In genomic region chr3:3705090-3705775, GRCh38 we compare ENCODE assay signal across 21 cellular contexts.
DNase-seq lines count a peak whose midpoint lies in the region; ATAC-seq, FAIRE-seq and TF ChIP-seq lines count a peak whose summit lies in the region.
"Had no signal": no experiment of that assay in that cellular context is flagged by ENCODE, and none has a peak within 500 bp of the region (broad histone marks: within the 10 kb centered on the region; RNA-seq: fewer than 3 reads in every experiment).

No MANE protein-coding gene starts in this region.

- FAIRE-seq in GM12892 (lab: Jason Lieb, UNC) = no peak
- FAIRE-seq: A204.1, endometrium, HTR-8/SVneo had no signal

- WGBS in adrenal gland, 4 donors = 41 to 47% (median 45%) methylated on average over 6 of the region's 6 CpGs

- no peaks in the 10 kb centered on the region for H3K27me3 ChIP-seq in right atrium auricular region
- H3K27me3 ChIP-seq in adrenal gland = no peaks in the 10 kb centered on the region
- H3K27me3 ChIP-seq in effector memory CD4-positive, alpha-beta T cell (replicated peaks; ENCODE audit: control insufficient read depth, insufficient read depth, low read length, poor library complexity, severe bottlenecking) = no peaks in the 10 kb centered on the region
- H3K27me3 ChIP-seq: BLaER1, neutrophil had no signal

- DNase-seq in Right ventricle myocardium inferior (ENCODE audit: missing footprints) (no peak), right atrium auricular region (ENCODE audit: low spot score) (no peak), head of caudate nucleus (peak in 41 of 42 donors; percentile 12 to 75 (median 47)), midbrain (lab: John Stamatoyannopoulos, UW) (peak; percentile 61), adrenal gland (no peak), NCI-H2029 (lab: John Stamatoyannopoulos, UW) (no peak), GM12892 (ENCODE audit: insufficient read length) (no peak)
- no peak for DNase-seq in effector memory CD4-positive, alpha-beta T cell
- DNase-seq: activated CD4-positive, alpha-beta T cell treated with anti-CD3 and anti-CD28 coated beads, Interleukin-2, amount 50 U/mL, for 48 hours; activated gamma-delta T cell treated with Interleukin-2 at 50 U/mL for 16 hours; activated T-cell treated with anti-CD3 and anti-CD28 coated beads for 4 hours; NCI-H1417 treated with DMSO at 0.1 percent for 48 hours; NCI-H69; SIG-M5; stimulated activated CD4-positive, alpha-beta T cell treated with anti-CD3 and anti-CD28 coated beads, Interleukin-1b, Interleukin-23, amount 100 ng/mL, for 48 hours; stimulated activated naive CD4-positive, alpha-beta T cell treated with Interleukin-2 at 50 U/mL for 16 hours had no signal

- TF ChIP-seq POLR2A in adrenal gland (IDR thresholded peaks at IDR 0.05) = no peak
- no peak for TF ChIP-seq POLR2A in GM12892 (IDR thresholded peaks at IDR 0.05; ENCODE audit: low read depth, low read length)

- no peak overlapping the region for H3K27ac ChIP-seq in right atrium auricular region
- no peak overlapping the region for H3K27ac ChIP-seq in adrenal gland
- H3K27ac ChIP-seq in effector memory CD4-positive, alpha-beta T cell (ENCODE audit: insufficient read depth, low read length, poor library complexity, severe bottlenecking) = no peak overlapping the region
- H3K27ac ChIP-seq: BLaER1, neutrophil had no signal

- H3K9me3 ChIP-seq in right atrium auricular region = no peaks in the 10 kb centered on the region
- H3K9me3 ChIP-seq in adrenal gland (replicated peaks in 1 of 3) = no peaks in the 10 kb centered on the region
- no peaks in the 10 kb centered on the region for H3K9me3 ChIP-seq in effector memory CD4-positive, alpha-beta T cell (ENCODE audit: control insufficient read depth, low read length)
- H3K9me3 ChIP-seq: BLaER1, neutrophil had no signal

- intact Hi-C loops in Right ventricle myocardium inferior (cut with DNase I) (no loop called here), head of caudate nucleus (cut with DNase I) (no loop called here), adrenal gland (cut with DNase I) (no loop called here)

- H3K4me1 ChIP-seq in right atrium auricular region (no peaks in the 10 kb centered on the region), adrenal gland (replicated peaks in 1 of 2) (no peaks in the 10 kb centered on the region)
- H3K4me1 ChIP-seq in effector memory CD4-positive, alpha-beta T cell (ENCODE audit: control insufficient read depth, insufficient read depth, low read length, poor library complexity, severe bottlenecking) = no peaks in the 10 kb centered on the region
- H3K4me1 ChIP-seq: BLaER1 had no signal

- peak; percentile 80 for ATAC-seq in Right ventricle myocardium inferior

- TF ChIP-seq CTCF in right atrium auricular region (IDR thresholded peaks at IDR 0.05) (no peak), adrenal gland (IDR thresholded peaks at IDR 0.05) (no peak)

- H3K4me3 ChIP-seq in right atrium auricular region = no peak overlapping the region
- H3K4me3 ChIP-seq in adrenal gland = no peak overlapping the region
- no peak overlapping the region for H3K4me3 ChIP-seq in effector memory CD4-positive, alpha-beta T cell (ENCODE audit: insufficient read depth, low read depth, low read length, poor library complexity, severe bottlenecking)
- H3K4me3 ChIP-seq: BLaER1 had no signal

- no peaks in the 10 kb centered on the region for H3K36me3 ChIP-seq in right atrium auricular region
- no peaks in the 10 kb centered on the region for H3K36me3 ChIP-seq in adrenal gland (replicated peaks in 1 of 2)
- H3K36me3 ChIP-seq in effector memory CD4-positive, alpha-beta T cell (ENCODE audit: control insufficient read depth, insufficient read depth, low read length) = no peaks in the 10 kb centered on the region
- H3K36me3 ChIP-seq: BLaER1, neutrophil had no signal

Comparison
In these comparisons a context has a peak if more than half of its experiments do, and no peak if none do; other contexts are left out.
1. DNase-seq: peak in head of caudate nucleus (41 of 42) and midbrain (single experiment); none in Right ventricle myocardium inferior (single experiment), right atrium auricular region (single experiment), adrenal gland (0 of 7), NCI-H2029 (single experiment), GM12892 (single experiment) and effector memory CD4-positive, alpha-beta T cell (0 of 3).